ENCODE assay signal across 8 cellular contexts in the genomic region with DNA sequence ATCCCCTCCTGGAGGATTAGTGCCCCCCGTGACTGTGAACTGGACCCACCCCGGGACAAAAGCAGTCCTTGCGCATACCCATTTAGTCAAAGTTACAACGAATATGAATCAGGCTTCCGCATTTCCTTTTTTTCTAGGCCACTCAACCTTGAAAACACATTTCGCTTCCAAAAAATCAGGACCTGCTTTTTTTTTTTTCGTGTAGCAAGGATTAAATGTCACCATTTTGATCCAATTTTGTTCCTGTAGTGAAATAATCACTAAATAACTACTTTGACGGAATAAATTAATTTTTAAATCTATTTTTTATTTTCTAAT. TPM values are rescaled to one million over a fixed set of nuclear protein-coding genes. Genes with fewer than 3 reads are reported as not detected.
A peak's percentile ranks its signal among the peaks of the same experiment; 100 is the strongest.
DNase-seq lines count a peak whose midpoint lies in the region; ATAC-seq and TF ChIP-seq lines count a peak whose summit lies in the region.

No MANE protein-coding gene starts in this region.

- H3F3A ChIP-seq in SK-N-SH (replicated peaks; ENCODE audit: insufficient read depth): no peaks in the 10 kb centered on the region

- no peaks in the 10 kb centered on the region for H4K20me1 ChIP-seq in SK-N-SH (ENCODE audit: insufficient read depth)

- peaks cover 0 to 4% of the 10 kb centered on the region in 2 experiments; a peak in 1 of 4 replicates for H3K4me1 ChIP-seq in SK-N-SH (ENCODE audit: control insufficient read depth in 1 of 2, insufficient read depth in 2 of 2, low read depth in 1 of 2, low read length in 1 of 2)
- peaks cover 28% of the 10 kb centered on the region for H3K4me1 ChIP-seq in iPS-18a (ENCODE audit: control insufficient read depth, low read depth, low read length)
- no peaks in the 10 kb centered on the region for H3K4me1 ChIP-seq in stomach smooth muscle (ENCODE audit: control insufficient read depth, insufficient read depth, low read length)

- H3K4me2 ChIP-seq in SK-N-SH: peak overlapping the region; percentile 67; the same call in 1 of the 2 replicates

- H3K27ac ChIP-seq in SK-N-SH (ENCODE audit: low read depth in 2 of 2, low read length in 1 of 2): no peak overlapping the region
- H3K27ac ChIP-seq in iPS-18a (ENCODE audit: low read length): no peak overlapping the region
- H3K27ac ChIP-seq in stomach smooth muscle (ENCODE audit: low read length): no peak overlapping the region

- ATAC-seq in SK-N-SH treated with all-trans-retinoic acid at 6 μM for 48 hours (no peak), GM18870 (IDR thresholded peaks at IDR 0.05; ENCODE audit: unreplicated experiment) (no peak), left lobe of liver (no peak)
- ATAC-seq in activated naive CD4-positive, alpha-beta T cell treated with anti-CD3 and anti-CD28 coated beads, Interleukin-2, amount 50 U/mL, for 72 hours: no peak

- H3K9me3 Mint-ChIP-seq in activated naive CD4-positive, alpha-beta T cell treated with anti-CD3 and anti-CD28 coated beads, Interleukin-2, amount 50 U/mL, for 72 hours: no peaks in the 10 kb centered on the region

- POLR2A ChIA-PET in SK-N-SH (lab: Yijun Ruan, JAX): no interaction called here

- 4% methylated on average over 8 of the region's 8 CpGs for WGBS in SK-N-SH (ENCODE audit: low lambda C conversion rate)

- CTCF ChIA-PET in SK-N-SH (lab: Yijun Ruan, JAX): interaction anchor here (1.3 to 2.0 kb wide), 4 partner anchors 10 to 112 kb away, joined by 3 to 12 read pairs (median 7); no protein-coding TSS in a partner anchor

- H3K4me3 ChIP-seq in SK-N-SH (ENCODE audit: low read depth in 2 of 2, low read length in 1 of 2) (peak overlapping the region; percentile 50 to 61), iPS-18a (ENCODE audit: low read length) (peak overlapping the region; percentile 70), stomach smooth muscle (ENCODE audit: low read length in 2 of 2) (peak overlapping the region; percentile 77 to 84)

- H3K27me3 ChIP-seq in SK-N-SH (ENCODE audit: insufficient read depth) (peaks cover 68% of the 10 kb centered on the region), iPS-18a (ENCODE audit: control insufficient read depth, insufficient read depth, low read length) (peaks cover 9% of the 10 kb centered on the region), stomach smooth muscle (ENCODE audit: control insufficient read depth in 1 of 2, insufficient read depth in 2 of 2, low read length in 2 of 2) (no peaks in the 10 kb centered on the region)

- peak overlapping the region; percentile 84; the same call in 1 of the 2 replicates for H2AFZ ChIP-seq in SK-N-SH (ENCODE audit: low read depth)

- H3K36me3 Mint-ChIP-seq in activated naive CD4-positive, alpha-beta T cell treated with anti-CD3 and anti-CD28 coated beads, Interleukin-2, amount 50 U/mL, for 72 hours: peaks cover 4 to 5% of the 10 kb centered on the region in 2 donors

- TF ChIP-seq EP300 in SK-N-SH (IDR thresholded peaks at IDR 0.05; ENCODE audit: borderline replicate concordance in 1 of 2, low read depth in 1 of 2, low read length in 1 of 2): no peak

- no peak for DNase-seq in SK-N-SH
- no peak for DNase-seq in activated naive CD4-positive, alpha-beta T cell treated with anti-CD3 and anti-CD28 coated beads, Interleukin-2, amount 50 U/mL, for 72 hours (ENCODE audit: low spot score in 2 of 2)
- no peak for DNase-seq in left lobe of liver (ENCODE audit: low spot score)
- no peak for DNase-seq in AG08396 (ENCODE audit: low spot score)

- H3K27ac Mint-ChIP-seq in activated naive CD4-positive, alpha-beta T cell treated with anti-CD3 and anti-CD28 coated beads, Interleukin-2, amount 50 U/mL, for 72 hours: peak overlapping the region; percentile 79 to 86

- H3K9me2 ChIP-seq in SK-N-SH: no peaks in the 10 kb centered on the region

- H3K36me3 ChIP-seq in SK-N-SH (replicated peaks in 1 of 2; ENCODE audit: control insufficient read depth in 1 of 2, insufficient read depth in 2 of 2, low read length in 1 of 2) (no peaks in the 10 kb centered on the region), iPS-18a (ENCODE audit: control insufficient read depth, low read depth, low read length) (no peaks in the 10 kb centered on the region), stomach smooth muscle (ENCODE audit: control insufficient read depth in 2 of 2, insufficient read depth in 2 of 2, low read length in 2 of 2) (no peaks in the 10 kb centered on the region)

- no peak; the same call in 1 of the 2 replicates for TF ChIP-seq CTCF in SK-N-SH (IDR thresholded peaks at IDR 0.05)

- H3K9ac ChIP-seq in SK-N-SH: no peak overlapping the region
- peak overlapping the region; percentile 47 for H3K9ac ChIP-seq in iPS-18a (ENCODE audit: low read length)
- H3K9ac ChIP-seq in stomach smooth muscle (ENCODE audit: low read length in 2 of 2): peak overlapping the region in 1 of 2 donors; percentile 66

- H3K9me3 ChIP-seq in SK-N-SH (no peaks in the 10 kb centered on the region), iPS-18a (ENCODE audit: control insufficient read depth, low read depth, low read length) (no peaks in the 10 kb centered on the region), stomach smooth muscle (ENCODE audit: control insufficient read depth in 2 of 2, low read length in 2 of 2) (no peaks in the 10 kb centered on the region)

- no peak for TF ChIP-seq RAD21 in SK-N-SH (IDR thresholded peaks at IDR 0.05; ENCODE audit: low read length)

- no peaks in the 10 kb centered on the region for H3K79me2 ChIP-seq in SK-N-SH (ENCODE audit: insufficient read depth)

TF ChIP-seq in SK-N-SH, 30 proteins besides CTCF, POLR2A, EP300 and RAD21 (continues in another document):
- TF ChIP-seq JUND (IDR thresholded peaks at IDR 0.05) (no peak), NRF1 (IDR thresholded peaks at IDR 0.05; ENCODE audit: low read depth, low read length) (no peak), CHD2 (IDR thresholded peaks at IDR 0.05; ENCODE audit: low read length, partially characterized antibody) (no peak)
- TF ChIP-seq, protein P1, sequence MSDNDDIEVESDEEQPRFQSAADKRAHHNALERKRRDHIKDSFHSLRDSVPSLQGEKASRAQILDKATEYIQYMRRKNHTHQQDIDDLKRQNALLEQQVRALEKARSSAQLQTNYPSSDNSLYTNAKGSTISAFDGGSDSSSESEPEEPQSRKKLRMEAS (IDR thresholded peaks at IDR 0.05; ENCODE audit: low read depth): no peak
- TF ChIP-seq, protein P2, sequence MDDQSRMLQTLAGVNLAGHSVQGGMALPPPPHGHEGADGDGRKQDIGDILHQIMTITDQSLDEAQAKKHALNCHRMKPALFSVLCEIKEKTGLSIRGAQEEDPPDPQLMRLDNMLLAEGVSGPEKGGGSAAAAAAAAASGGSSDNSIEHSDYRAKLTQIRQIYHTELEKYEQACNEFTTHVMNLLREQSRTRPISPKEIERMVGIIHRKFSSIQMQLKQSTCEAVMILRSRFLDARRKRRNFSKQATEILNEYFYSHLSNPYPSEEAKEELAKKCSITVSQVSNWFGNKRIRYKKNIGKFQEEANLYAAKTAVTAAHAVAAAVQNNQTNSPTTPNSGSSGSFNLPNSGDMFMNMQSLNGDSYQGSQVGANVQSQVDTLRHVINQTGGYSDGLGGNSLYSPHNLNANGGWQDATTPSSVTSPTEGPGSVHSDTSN (IDR thresholded peaks at IDR 0.05): no peak
- TF ChIP-seq, protein P3, sequence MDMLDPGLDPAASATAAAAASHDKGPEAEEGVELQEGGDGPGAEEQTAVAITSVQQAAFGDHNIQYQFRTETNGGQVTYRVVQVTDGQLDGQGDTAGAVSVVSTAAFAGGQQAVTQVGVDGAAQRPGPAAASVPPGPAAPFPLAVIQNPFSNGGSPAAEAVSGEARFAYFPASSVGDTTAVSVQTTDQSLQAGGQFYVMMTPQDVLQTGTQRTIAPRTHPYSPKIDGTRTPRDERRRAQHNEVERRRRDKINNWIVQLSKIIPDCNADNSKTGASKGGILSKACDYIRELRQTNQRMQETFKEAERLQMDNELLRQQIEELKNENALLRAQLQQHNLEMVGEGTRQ (IDR thresholded peaks at IDR 0.05; ENCODE audit: borderline replicate concordance, low read depth, low read length): no peak

TF ChIP-seq in SK-N-SH treated with all-trans-retinoic acid at 6 μM for 48 hours, 23 proteins besides CTCF, POLR2A, EP300 and RAD21 (continues in another document):
- no peak for TF ChIP-seq GLIS3 (CRISPR knock-in tag; IDR thresholded peaks at IDR 0.05)
- TF ChIP-seq ISL1 (CRISPR knock-in tag; IDR thresholded peaks at IDR 0.05): no peak
- TF ChIP-seq, protein P4, sequence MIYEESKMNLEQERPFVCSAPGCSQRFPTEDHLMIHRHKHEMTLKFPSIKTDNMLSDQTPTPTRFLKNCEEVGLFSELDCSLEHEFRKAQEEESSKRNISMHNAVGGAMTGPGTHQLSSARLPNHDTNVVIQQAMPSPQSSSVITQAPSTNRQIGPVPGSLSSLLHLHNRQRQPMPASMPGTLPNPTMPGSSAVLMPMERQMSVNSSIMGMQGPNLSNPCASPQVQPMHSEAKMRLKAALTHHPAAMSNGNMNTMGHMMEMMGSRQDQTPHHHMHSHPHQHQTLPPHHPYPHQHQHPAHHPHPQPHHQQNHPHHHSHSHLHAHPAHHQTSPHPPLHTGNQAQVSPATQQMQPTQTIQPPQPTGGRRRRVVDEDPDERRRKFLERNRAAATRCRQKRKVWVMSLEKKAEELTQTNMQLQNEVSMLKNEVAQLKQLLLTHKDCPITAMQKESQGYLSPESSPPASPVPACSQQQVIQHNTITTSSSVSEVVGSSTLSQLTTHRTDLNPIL (CRISPR knock-in tag; IDR thresholded peaks at IDR 0.05; ENCODE audit: low read depth): no peak
- no peak for TF ChIP-seq RARB (CRISPR knock-in tag; IDR thresholded peaks at IDR 0.05)

RNA-seq across cellular contexts. Expression of a gene that starts 0.5 kb away (rescaled TPM):
- polyA plus RNA-seq in SK-N-SH (2012; rRNA removed): not detected in 2 replicates
- polyA plus RNA-seq in SK-N-SH (2012; cell fraction: cytosol; rRNA removed): 0.04 TPM in 2 replicates
- 0.06 TPM in 1 of 2 replicates, not detected in the other for polyA plus RNA-seq in SK-N-SH (2012; cell fraction: nucleus; rRNA removed)
- total RNA-seq in activated naive CD4-positive, alpha-beta T cell treated with anti-CD3 and anti-CD28 coated beads, Interleukin-2, amount 50 U/mL, for 72 hours: 1 to 10 TPM in 1 of 2 donors, under 1 TPM in 1; 0.55 to 3.9 TPM
- 7.8 TPM for total RNA-seq in left lobe of liver

RNA-seq across cellular contexts. Expression of a gene that starts 59.6 kb away (rescaled TPM):
- 1.8 and 2.2 TPM in 2 replicates for polyA plus RNA-seq in SK-N-SH (2012; rRNA removed)
- 3.0 and 3.5 TPM in 2 replicates for polyA plus RNA-seq in SK-N-SH (2012; cell fraction: cytosol; rRNA removed)
- polyA plus RNA-seq in SK-N-SH (2012; cell fraction: nucleus; rRNA removed): 1.2 and 1.3 TPM in 2 replicates
- 10 to 100 TPM; 14.2 to 25.0 TPM for total RNA-seq in activated naive CD4-positive, alpha-beta T cell treated with anti-CD3 and anti-CD28 coated beads, Interleukin-2, amount 50 U/mL, for 72 hours
- 6.9 TPM for total RNA-seq in left lobe of liver
